In genomic region chr5:44536650-44537260, GRCh38 we compare ENCODE assay signal across 8 cellular contexts.
DNase-seq lines count a peak whose midpoint lies in the region; ATAC-seq and TF ChIP-seq lines count a peak whose summit lies in the region.

No MANE protein-coding gene starts in this region.

- peak; percentile 9 for DNase-seq in NCI-H187 treated with DMSO at 0.1 percent for 48 hours (lab: John Stamatoyannopoulos, UW)
- DNase-seq in NCI-H187 (lab: John Stamatoyannopoulos, UW), result no peak
- DNase-seq in HCT116 (ENCODE audit: low read depth, low spot score), result peak; percentile 53
- peak; percentile 31 for DNase-seq in OCI-LY7 (ENCODE audit: low spot score)
- DNase-seq in esophagus squamous epithelium (lab: John Stamatoyannopoulos, UW), result no peak
- peak; percentile 50 for DNase-seq in pons (ENCODE audit: low spot score)
- no peak for DNase-seq in activated T-helper 1 cell treated with anti-CD3 and anti-CD28 coated beads, Interleukin-12 subunit alpha, Interleukin-12 subunit beta, Interleukin-2, Interleukin-4 antibody, amounts not matched to agents 30 ng/mL and 10 ng/mL and 1 ng/mL, durations not matched to agents 14 hours and 24 hours and 36 hours (ENCODE audit: low spot score)
- no peak for DNase-seq in activated naive CD4-positive, alpha-beta T cell treated with Interleukin-2 at 50 U/mL for 16 hours

- no peaks in the 10 kb centered on the region for H3K27me3 Mint-ChIP-seq in activated T-helper 1 cell treated with anti-CD3 and anti-CD28 coated beads, Interleukin-12 subunit alpha, Interleukin-12 subunit beta, Interleukin-2, Interleukin-4 antibody, amounts not matched to agents 30 ng/mL and 10 ng/mL and 1 ng/mL, durations not matched to agents 14 hours and 24 hours and 36 hours (ENCODE audit: insufficient read depth)

- TF ChIP-seq RAD21 in HCT116 (IDR thresholded peaks at IDR 0.05; ENCODE audit: low read depth), result peak; percentile 78

- no peaks in the 10 kb centered on the region for H3K9me3 ChIP-seq in HCT116 (ENCODE audit: control insufficient read depth in 1 of 2, insufficient read depth in 1 of 2, low read depth in 1 of 2, low read length in 2 of 2)
- no peaks in the 10 kb centered on the region for H3K9me3 ChIP-seq in OCI-LY7 (ENCODE audit: low read length)
- H3K9me3 ChIP-seq in esophagus squamous epithelium, result no peaks in the 10 kb centered on the region

- peaks cover 4% of the 10 kb centered on the region for H3K9me3 Mint-ChIP-seq in activated T-helper 1 cell treated with anti-CD3 and anti-CD28 coated beads, Interleukin-12 subunit alpha, Interleukin-12 subunit beta, Interleukin-2, Interleukin-4 antibody, amounts not matched to agents 30 ng/mL and 10 ng/mL and 1 ng/mL, durations not matched to agents 14 hours and 24 hours and 36 hours

- H3K9me2 ChIP-seq in HCT116 (ENCODE audit: insufficient read depth) (no peaks in the 10 kb centered on the region), OCI-LY7 (ENCODE audit: insufficient read depth, low read length) (no peaks in the 10 kb centered on the region)

- RAD21 ChIA-PET in HCT116 (lab: Charles Lee; ENCODE audit: low non-redundant PET in 1 of 2, low total read pairs in 2 of 2, uncharacterized antibody in 2 of 2, unreplicated experiment in 2 of 2), result no interaction called here

- H3K4me3 ChIP-seq in HCT116 (replicated peaks in 1 of 2; ENCODE audit: low read depth in 1 of 2, low read length in 2 of 2), result no peak overlapping the region
- no peak overlapping the region for H3K4me3 ChIP-seq in OCI-LY7 (ENCODE audit: low read depth, low read length, poor library complexity, severe bottlenecking)
- no peak overlapping the region for H3K4me3 ChIP-seq in esophagus squamous epithelium

- no peaks in the 10 kb centered on the region for H3K79me2 ChIP-seq in HCT116 (ENCODE audit: insufficient read depth, low read length)
- H3K79me2 ChIP-seq in OCI-LY7 (ENCODE audit: insufficient read depth, low read depth, low read length), result no peaks in the 10 kb centered on the region

- H3K4me3 Mint-ChIP-seq in activated T-helper 1 cell treated with anti-CD3 and anti-CD28 coated beads, Interleukin-12 subunit alpha, Interleukin-12 subunit beta, Interleukin-2, Interleukin-4 antibody, amounts not matched to agents 30 ng/mL and 10 ng/mL and 1 ng/mL, durations not matched to agents 14 hours and 24 hours and 36 hours, result no peak overlapping the region

- peak; percentile 69 for ATAC-seq in HCT116

- H3K27ac Mint-ChIP-seq in activated T-helper 1 cell treated with anti-CD3 and anti-CD28 coated beads, Interleukin-12 subunit alpha, Interleukin-12 subunit beta, Interleukin-2, Interleukin-4 antibody, amounts not matched to agents 30 ng/mL and 10 ng/mL and 1 ng/mL, durations not matched to agents 14 hours and 24 hours and 36 hours, result no peak overlapping the region

- intact Hi-C loops in HCT116 (cut with micrococcal nuclease), result loop anchor here (1.0 to 10.0 kb wide), 2 partner anchors 208 to 238 kb away; no protein-coding TSS in a partner anchor
- intact Hi-C loops in OCI-LY7 (cut with micrococcal nuclease; ENCODE audit: unreplicated experiment), result loop anchor here (2.0 kb wide), 1 partner anchor 238 kb away; no protein-coding TSS in a partner anchor
- intact Hi-C loops in esophagus squamous epithelium (cut with DNase I), result no loop called here
- intact Hi-C loops in activated T-helper 1 cell treated with anti-CD3 and anti-CD28 coated beads, Interleukin-12 subunit alpha, Interleukin-12 subunit beta, Interleukin-2, Interleukin-4 antibody, amounts not matched to agents 30 ng/mL and 10 ng/mL and 1 ng/mL, durations not matched to agents 14 hours and 24 hours and 36 hours (cut with micrococcal nuclease), result loop anchor here (2.0 kb wide), 1 partner anchor 238 kb away; no protein-coding TSS in a partner anchor

- H3K27me3 ChIP-seq in HCT116 (ENCODE audit: insufficient read depth, low read length) (no peaks in the 10 kb centered on the region), esophagus squamous epithelium (no peaks in the 10 kb centered on the region)

- H3K4me1 ChIP-seq in HCT116 (ENCODE audit: control insufficient read depth in 1 of 2, insufficient read depth in 2 of 2, low read length in 2 of 2) (no peaks in the 10 kb centered on the region), OCI-LY7 (ENCODE audit: insufficient read depth, low read length, poor library complexity, severe bottlenecking) (no peaks in the 10 kb centered on the region), esophagus squamous epithelium (no peaks in the 10 kb centered on the region)

- 60 to 62% methylated on average over 3 of the region's 3 CpGs for WGBS in esophagus squamous epithelium, 2 donors

- no peak overlapping the region for H3K4me2 ChIP-seq in HCT116 (ENCODE audit: low read length)
- H3K4me2 ChIP-seq in OCI-LY7 (ENCODE audit: low read length), result no peak overlapping the region

- BruUV-seq in HCT116 (replicated peaks; lab: Mats Ljungman, UMichigan), result no TSS peak
- no TSS peak for BruUV-seq in OCI-LY7 (replicated peaks; lab: Mats Ljungman, UMichigan)

- H3K36me3 Mint-ChIP-seq in activated T-helper 1 cell treated with anti-CD3 and anti-CD28 coated beads, Interleukin-12 subunit alpha, Interleukin-12 subunit beta, Interleukin-2, Interleukin-4 antibody, amounts not matched to agents 30 ng/mL and 10 ng/mL and 1 ng/mL, durations not matched to agents 14 hours and 24 hours and 36 hours (ENCODE audit: low read depth), result no peaks in the 10 kb centered on the region

- peak overlapping the region; percentile 29 for H2AFZ ChIP-seq in HCT116 (ENCODE audit: low read depth, low read length, poor library complexity, severe bottlenecking)
- H2AFZ ChIP-seq in OCI-LY7 (ENCODE audit: low read length), result no peak overlapping the region

- H3K9ac ChIP-seq in HCT116 (ENCODE audit: low read length), result no peak overlapping the region

- CTCF ChIA-PET in HCT116 (lab: Charles Lee), result interaction anchor here (1.0 to 1.3 kb wide), 2 partner anchors 9 to 237 kb away, joined by 3 to 4 read pairs; no protein-coding TSS in a partner anchor
- CTCF ChIA-PET in OCI-LY7 (lab: Charles Lee; ENCODE audit: unreplicated experiment), result no interaction called here

- no peak overlapping the region for H3K27ac ChIP-seq in HCT116 (ENCODE audit: low read depth, low read length)
- H3K27ac ChIP-seq in OCI-LY7 (ENCODE audit: low read depth, low read length, poor library complexity, severe bottlenecking), result no peak overlapping the region
- H3K27ac ChIP-seq in esophagus squamous epithelium, result no peak overlapping the region

- no peaks in the 10 kb centered on the region for H3K4me1 Mint-ChIP-seq in activated T-helper 1 cell treated with anti-CD3 and anti-CD28 coated beads, Interleukin-12 subunit alpha, Interleukin-12 subunit beta, Interleukin-2, Interleukin-4 antibody, amounts not matched to agents 30 ng/mL and 10 ng/mL and 1 ng/mL, durations not matched to agents 14 hours and 24 hours and 36 hours (ENCODE audit: low read depth)

- POLR2A ChIA-PET in HCT116 (lab: Charles Lee) (no interaction called here), OCI-LY7 (lab: Charles Lee) (interaction anchor here (0.7 kb wide), 1 partner anchor 79 kb away, joined by 3 read pairs; no protein-coding TSS in a partner anchor)

- H3K36me3 ChIP-seq in HCT116 (ENCODE audit: control insufficient read depth in 1 of 2, insufficient read depth in 2 of 2, low read length in 2 of 2) (no peaks in the 10 kb centered on the region), OCI-LY7 (ENCODE audit: insufficient read depth, low read length) (no peaks in the 10 kb centered on the region), esophagus squamous epithelium (no peaks in the 10 kb centered on the region)

- peak; percentile 59 to 83 (median 64); a peak in 5 of 6 replicates for TF ChIP-seq CTCF in HCT116 (IDR thresholded peaks at IDR 0.05 in 2 of 3, conservative IDR thresholded peaks at IDR 0.05 in 1 of 3; ENCODE audit: borderline replicate concordance in 1 of 3, insufficient read depth in 1 of 3, low read depth in 2 of 3, low read length in 2 of 3)
- TF ChIP-seq CTCF in OCI-LY7 (conservative IDR thresholded peaks at IDR 0.05; ENCODE audit: low read length), result peak; percentile 90
- peak in 5 of 6 experiments; percentile 18 to 50 (median 27) for TF ChIP-seq CTCF in esophagus squamous epithelium (IDR thresholded peaks at IDR 0.05)

- TF ChIP-seq POLR2A in HCT116 (IDR thresholded peaks at IDR 0.05; ENCODE audit: borderline replicate concordance, extremely low read depth, insufficient read depth, insufficient read length) (no peak), esophagus squamous epithelium (IDR thresholded peaks at IDR 0.05) (no peak)

- H4K20me1 ChIP-seq in HCT116 (ENCODE audit: insufficient read depth), result no peaks in the 10 kb centered on the region
- H4K20me1 ChIP-seq in OCI-LY7 (ENCODE audit: insufficient read depth, low read length), result no peaks in the 10 kb centered on the region

TF ChIP-seq in HCT116, 20 proteins besides CTCF, POLR2A, EP300 and RAD21 (continues in another document):
- TF ChIP-seq MAX (IDR thresholded peaks at IDR 0.05) (no peak), EGR1 (IDR thresholded peaks at IDR 0.05; ENCODE audit: low read depth) (no peak), ZBTB33 (IDR thresholded peaks at IDR 0.05; ENCODE audit: extremely low read depth, insufficient replicate concordance, low read length) (no peak), JUND (IDR thresholded peaks at IDR 0.05) (no peak), EZH2 (IDR thresholded peaks at IDR 0.05) (no peak), CBX3 (IDR thresholded peaks at IDR 0.05; ENCODE audit: low read depth) (no peak), FOSL1 (IDR thresholded peaks at IDR 0.05; ENCODE audit: low read depth) (no peak), ATF3 (IDR thresholded peaks at IDR 0.05) (no peak), SP1 (IDR thresholded peaks at IDR 0.05; ENCODE audit: low read depth) (no peak)

Comparison
In these comparisons a context has a peak if more than half of its experiments do, and no peak if none do; other contexts are left out.
1. DNase-seq: peak in NCI-H187 treated with DMSO at 0.1 percent for 48 hours (single experiment), HCT116 (single experiment), OCI-LY7 (single experiment) and pons (single experiment); none in NCI-H187 (0 of 2), esophagus squamous epithelium (single experiment), activated T-helper 1 cell treated with anti-CD3 and anti-CD28 coated beads, Interleukin-12 subunit alpha, Interleukin-12 subunit beta, Interleukin-2, Interleukin-4 antibody, amounts not matched to agents 30 ng/mL and 10 ng/mL and 1 ng/mL, durations not matched to agents 14 hours and 24 hours and 36 hours (single experiment) and activated naive CD4-positive, alpha-beta T cell treated with Interleukin-2 at 50 U/mL for 16 hours (single experiment).
2. CTCF ChIP-seq: peak in every context shown above with its lines; median percentile 90 in OCI-LY7; 64 in HCT116; 27 in esophagus squamous epithelium.